Comparison of ENCODE assay signal across 8 cellular contexts in the genomic region with DNA sequence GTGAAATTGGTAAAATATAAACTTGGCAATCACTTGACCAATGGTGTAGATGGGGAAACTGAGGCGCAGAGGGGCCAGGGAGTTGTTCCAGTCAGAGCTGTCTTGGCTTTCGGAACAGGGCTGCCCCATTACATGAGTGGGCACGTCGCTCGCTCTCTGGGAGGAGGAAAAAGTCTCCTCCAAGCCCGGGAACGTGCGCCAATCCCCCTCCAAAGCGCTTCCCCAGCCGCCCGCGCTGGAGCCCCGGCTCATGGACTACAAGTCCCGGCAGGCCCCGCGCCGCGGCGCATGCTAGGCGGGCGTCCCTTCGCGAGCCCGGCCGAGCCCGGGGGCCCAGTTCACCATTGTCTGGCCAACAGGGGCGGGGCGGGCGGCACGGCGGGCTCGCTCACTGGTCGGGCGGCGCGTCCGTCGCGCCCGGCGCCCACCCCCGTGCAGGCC. TPM values are rescaled to one million over a fixed set of nuclear protein-coding genes. Genes with fewer than 3 reads are reported as not detected.
DNase-seq lines count a peak whose midpoint lies in the region; ATAC-seq and TF ChIP-seq lines count a peak whose summit lies in the region.

No MANE protein-coding gene starts in this region.

- no peaks in the 10 kb centered on the region for H3K36me3 ChIP-seq in testis (ENCODE audit: low read depth, missing control alignments)

- no peaks in the 10 kb centered on the region for H3K9me3 Mint-ChIP-seq in activated naive CD4-positive, alpha-beta T cell treated with anti-CD3 and anti-CD28 coated beads, Interleukin-2, amount 50 U/mL, for 72 hours
- H3K9me3 Mint-ChIP-seq in glutamatergic neuron (ENCODE audit: unreplicated experiment), result peaks cover 12% of the 10 kb centered on the region
- H3K9me3 Mint-ChIP-seq in osteocyte (ENCODE audit: unreplicated experiment), result no peaks in the 10 kb centered on the region

- DNase-seq in GF-D8 (lab: John Stamatoyannopoulos, UW), result peak; percentile 33
- peak; percentile 79 for DNase-seq in NCI-H1092 treated with DMSO at 0.1 percent for 48 hours (lab: John Stamatoyannopoulos, UW)
- peak; percentile 78 for DNase-seq in SKM-1 (lab: John Stamatoyannopoulos, UW; ENCODE audit: unreplicated experiment)
- DNase-seq in activated naive CD4-positive, alpha-beta T cell treated with anti-CD3 and anti-CD28 coated beads, Interleukin-2, amount 50 U/mL, for 72 hours (ENCODE audit: low spot score in 2 of 2), result peak; percentile 94 to 98
- peak; percentile 99 for DNase-seq in glutamatergic neuron
- peak; percentile 99 for DNase-seq in osteocyte (ENCODE audit: extremely low spot score, unreplicated experiment)
- DNase-seq in testis, result peak; percentile 98

- intact Hi-C loops in testis (cut with DNase I; ENCODE audit: low total_unique reads), result no loop called here

- peak overlapping the region; percentile 64 to 84 for H3K27ac ChIP-seq in testis

- H3K4me3 ChIP-seq in testis, result peak overlapping the region; percentile 15 to 60

- peak; percentile 85 for ATAC-seq in HG02588 (IDR thresholded peaks at IDR 0.05; ENCODE audit: unreplicated experiment)
- peak; percentile 95 to 96 for ATAC-seq in activated naive CD4-positive, alpha-beta T cell treated with anti-CD3 and anti-CD28 coated beads, Interleukin-2, amount 50 U/mL, for 72 hours

- H3K4me1 Mint-ChIP-seq in glutamatergic neuron (ENCODE audit: low read depth, unreplicated experiment) (peaks cover 26% of the 10 kb centered on the region), osteocyte (ENCODE audit: unreplicated experiment) (peaks cover 29% of the 10 kb centered on the region)

- H3K27me3 ChIP-seq in testis, result no peaks in the 10 kb centered on the region

- WGBS in testis, 2 donors, result 0 to 1% methylated on average over 5 to 37 of the region's 42 CpGs

- peak overlapping the region; percentile 96 for H3K4me3 Mint-ChIP-seq in glutamatergic neuron (ENCODE audit: unreplicated experiment)
- peak overlapping the region; percentile 71 for H3K4me3 Mint-ChIP-seq in osteocyte (ENCODE audit: unreplicated experiment)

- no peak for TF ChIP-seq CTCF in glutamatergic neuron (IDR thresholded peaks at IDR 0.05; ENCODE audit: partially characterized antibody, unreplicated experiment)
- no peak for TF ChIP-seq CTCF in osteocyte (IDR thresholded peaks at IDR 0.05)
- no peak for TF ChIP-seq CTCF in testis (IDR thresholded peaks at IDR 0.05)

- no peak for TF ChIP-seq POLR2A in testis (IDR thresholded peaks at IDR 0.05)

- H3K36me3 Mint-ChIP-seq in activated naive CD4-positive, alpha-beta T cell treated with anti-CD3 and anti-CD28 coated beads, Interleukin-2, amount 50 U/mL, for 72 hours, result peaks cover 0 to 7% of the 10 kb centered on the region in 2 donors
- H3K36me3 Mint-ChIP-seq in glutamatergic neuron (ENCODE audit: unreplicated experiment) (no peaks in the 10 kb centered on the region), osteocyte (ENCODE audit: unreplicated experiment) (no peaks in the 10 kb centered on the region)

- H3K27me3 Mint-ChIP-seq in glutamatergic neuron (ENCODE audit: unreplicated experiment) (peaks cover 10% of the 10 kb centered on the region), osteocyte (ENCODE audit: unreplicated experiment) (no peaks in the 10 kb centered on the region)

- peaks cover 22% of the 10 kb centered on the region for H3K4me1 ChIP-seq in testis

- H3K27ac Mint-ChIP-seq in activated naive CD4-positive, alpha-beta T cell treated with anti-CD3 and anti-CD28 coated beads, Interleukin-2, amount 50 U/mL, for 72 hours, result peak overlapping the region in 1 of 2 donors; percentile 55
- H3K27ac Mint-ChIP-seq in glutamatergic neuron (ENCODE audit: unreplicated experiment), result peak overlapping the region; percentile 100
- peak overlapping the region; percentile 85 for H3K27ac Mint-ChIP-seq in osteocyte (ENCODE audit: unreplicated experiment)

- no peaks in the 10 kb centered on the region for H3K9me3 ChIP-seq in testis

RNA-seq across cellular contexts. Expression of a gene that starts 0.3 kb away (rescaled TPM):
- total RNA-seq in activated naive CD4-positive, alpha-beta T cell treated with anti-CD3 and anti-CD28 coated beads, Interleukin-2, amount 50 U/mL, for 72 hours, result 10 to 100 TPM; 14.5 to 15.0 TPM
- 84.6 TPM for total RNA-seq in glutamatergic neuron (ENCODE audit: unreplicated experiment)
- total RNA-seq in osteocyte, result 43.7 and 45.0 TPM in 2 replicates
- total RNA-seq in testis, result 10 to 100 TPM; 40.0 to 46.8 TPM
- 24.2 TPM for polyA plus RNA-seq in testis (ENCODE audit: insufficient read depth, low read depth, low replicate concordance)

RNA-seq across cellular contexts. Expression of a gene that starts 33.4 kb away (rescaled TPM):
- total RNA-seq in activated naive CD4-positive, alpha-beta T cell treated with anti-CD3 and anti-CD28 coated beads, Interleukin-2, amount 50 U/mL, for 72 hours, result 100 to 1,000 TPM; 267 to 273 TPM
- total RNA-seq in glutamatergic neuron (ENCODE audit: unreplicated experiment) (203 TPM), osteocyte (212 and 214 TPM in 2 replicates), testis (100 to 1,000 TPM; 317 to 351 TPM)
- polyA plus RNA-seq in testis (ENCODE audit: insufficient read depth, low read depth, low replicate concordance), result 383 TPM

RNA-seq across cellular contexts. Expression of a gene that starts 35.3 kb away (rescaled TPM):
- 10 to 100 TPM in 1 of 2 donors, 1 to 10 TPM in 1; 7.4 to 15.5 TPM for total RNA-seq in activated naive CD4-positive, alpha-beta T cell treated with anti-CD3 and anti-CD28 coated beads, Interleukin-2, amount 50 U/mL, for 72 hours
- total RNA-seq in glutamatergic neuron (ENCODE audit: unreplicated experiment), result 7.4 TPM
- total RNA-seq in osteocyte, result 10.8 and 15.3 TPM in 2 replicates
- 10 to 100 TPM; 28.5 to 29.4 TPM for total RNA-seq in testis
- polyA plus RNA-seq in testis (ENCODE audit: insufficient read depth, low read depth, low replicate concordance), result 7.5 TPM

RNA-seq across cellular contexts. Expression of a gene that starts 41.5 kb away (rescaled TPM):
- 100 to 1,000 TPM in 1 of 2 donors, 10 to 100 TPM in 1; 79.5 to 176 TPM for total RNA-seq in activated naive CD4-positive, alpha-beta T cell treated with anti-CD3 and anti-CD28 coated beads, Interleukin-2, amount 50 U/mL, for 72 hours
- total RNA-seq in glutamatergic neuron (ENCODE audit: unreplicated experiment) (62.7 TPM), osteocyte (89.4 and 95.9 TPM in 2 replicates), testis (100 to 1,000 TPM; 213 to 253 TPM)
- polyA plus RNA-seq in testis (ENCODE audit: insufficient read depth, low read depth, low replicate concordance), result 172 TPM

Comparison
In these comparisons a context has a peak if more than half of its experiments do, and no peak if none do; other contexts are left out.
1. Peak in every context shown above with its lines: DNase-seq, ATAC-seq, H3K4me3 ChIP-seq and H3K27ac ChIP-seq.
2. DNase-seq: peak in every context shown above with its lines; median percentile 99 in glutamatergic neuron; 99 in osteocyte; 98 in testis; 96 in activated naive CD4-positive, alpha-beta T cell treated with anti-CD3 and anti-CD28 coated beads, Interleukin-2, amount 50 U/mL, for 72 hours; 79 in NCI-H1092 treated with DMSO at 0.1 percent for 48 hours; 78 in SKM-1; 33 in GF-D8.